19 cellular contexts compared by ENCODE assay signal in the genomic region with DNA sequence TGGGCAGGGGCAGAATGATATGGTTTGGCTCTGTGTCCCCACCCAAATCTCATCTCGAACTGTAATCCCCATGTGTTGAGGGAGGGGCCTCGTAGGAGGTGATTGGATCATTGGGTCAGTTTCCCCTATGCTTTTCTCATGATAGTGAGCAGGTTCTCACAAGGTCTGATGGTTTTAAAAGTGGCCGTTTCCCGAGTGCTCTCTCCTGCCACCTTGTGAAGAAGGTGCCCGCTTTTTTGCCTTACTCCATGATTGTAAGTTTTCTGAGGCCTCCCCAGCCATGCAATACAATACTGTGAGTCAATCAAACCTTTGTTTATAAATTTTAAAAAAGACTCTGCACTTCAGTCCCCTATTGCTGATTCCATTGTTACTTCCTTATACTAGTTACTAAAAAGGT.
"Had no signal": no experiment of that assay in that cellular context is flagged by ENCODE, and none has a peak within 500 bp of the region (broad histone marks: within the 10 kb centered on the region; RNA-seq: fewer than 3 reads in every experiment).

No MANE protein-coding gene starts in this region.

- DNase-seq: activated B cell treated with CpG ODN at 0.5 μM for 24 hours; activated CD4-positive, alpha-beta memory T cell treated with anti-CD3 and anti-CD28 coated beads, Interleukin-2, amount 10 ng/mL, durations not matched to agents 7 days and 5 days; activated CD4-positive, alpha-beta T cell treated with anti-CD3 and anti-CD28 coated beads for 48 hours; activated CD8-positive, alpha-beta memory T cell treated with anti-CD3 and anti-CD28 coated beads, Interleukin-2, amount 10 ng/mL, durations not matched to agents 7 days and 5 days; activated naive CD4-positive, alpha-beta T cell; activated naive CD8-positive, alpha-beta T cell treated with anti-CD3 and anti-CD28 coated beads, Interleukin-2, amount 10 ng/mL, durations not matched to agents 7 days and 5 days; central memory CD4-positive, alpha-beta T cell; cortex of kidney; heart right ventricle; naive thymus-derived CD8-positive, alpha-beta T cell; ovary; spleen; stimulated activated CD4-positive, alpha-beta T cell treated with anti-CD3 and anti-CD28 coated beads, Interleukin-4, amount 100 ng/mL, for 4 hours; testis had no signal

- H3K27me3 ChIP-seq: gastroesophageal sphincter, heart right ventricle, ovary, spleen, testis had no signal

- H3K36me3 ChIP-seq: ovary had no signal

- H3K4me3 ChIP-seq: gastroesophageal sphincter, heart right ventricle, ovary, spleen, testis had no signal

- H3K4me1 ChIP-seq: gastroesophageal sphincter, heart right ventricle, spleen, testis had no signal

- H3K27ac ChIP-seq: gastroesophageal sphincter, heart right ventricle, ovary, spleen, testis had no signal

- H3K9me3 ChIP-seq: gastroesophageal sphincter, heart right ventricle, ovary, spleen, testis had no signal

- ATAC-seq: activated CD8-positive, alpha-beta memory T cell treated with anti-CD3 and anti-CD28 coated beads, Interleukin-2, amount 10 ng/mL, durations not matched to agents 7 days and 5 days; activated T-helper 17 cell treated with anti-CD3 and anti-CD28 coated beads, Interleukin-2, amount 50 U/mL, for 72 hours; esophagus mucosa; gastroesophageal sphincter; heart right ventricle; naive thymus-derived CD8-positive, alpha-beta T cell; sciatic nerve; stimulated activated memory B cell treated with anti-CD40 and anti-IgM and Interleukin-4, amounts not matched to agents 10 μg/mL and 1 μg/mL and 100 μg/mL, for 72 hours had no signal
